Comparison of ENCODE assay signal across 8 cellular contexts in the genomic region with DNA sequence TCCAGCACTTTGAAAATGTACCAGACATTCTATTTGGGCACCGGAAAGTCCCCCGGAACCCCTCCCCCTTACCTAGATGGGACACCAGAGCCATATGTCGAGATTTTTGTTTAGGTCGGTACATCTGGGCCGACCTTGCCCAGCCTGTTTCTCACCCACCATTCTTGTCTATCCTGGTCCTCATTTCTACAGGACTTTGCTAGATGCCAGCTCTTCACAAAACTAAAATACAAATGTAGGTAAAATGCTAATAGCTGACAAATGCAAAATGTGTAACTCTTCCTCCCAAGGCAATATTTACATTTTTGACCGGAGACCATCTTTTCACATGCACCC. TPM values are rescaled to one million over a fixed set of nuclear protein-coding genes. Genes with fewer than 3 reads are reported as not detected.
DNase-seq lines count a peak whose midpoint lies in the region; ATAC-seq, FAIRE-seq and TF ChIP-seq lines count a peak whose summit lies in the region.
"Not testable (repeated sequence)": the region's sequence is repeated elsewhere in the genome, so short reads cannot be mapped to it uniquely, and the experiment has no call there.

No MANE protein-coding gene starts in this region.

- not testable (repeated sequence) for DNase-seq in BJ (ENCODE audit: low read depth); GM12878 (ENCODE audit: low read depth, low spot score); fibroblast of villous mesenchyme (ENCODE audit: low read depth); stimulated activated naive B cell treated with anti-CD40 and anti-IgM and Interleukin-4, amounts not matched to agents 10 μg/mL and 1 μg/mL and 100 μg/mL, for 72 hours

- H3K4me1 ChIP-seq in GM12878 (ENCODE audit: control insufficient read depth, insufficient read depth, low read length); mucosa of stomach (ENCODE audit: control insufficient read depth, insufficient read depth, low read length): not testable (repeated sequence)

- peak overlapping the region; percentile 91 for H3K27ac Mint-ChIP-seq in stimulated activated naive B cell treated with anti-CD40 and anti-IgM and Interleukin-4, amounts not matched to agents 10 μg/mL and 1 μg/mL and 100 μg/mL, for 72 hours

- peak overlapping the region; percentile 93 to 99 for H3K4me3 Mint-ChIP-seq in stimulated activated naive B cell treated with anti-CD40 and anti-IgM and Interleukin-4, amounts not matched to agents 10 μg/mL and 1 μg/mL and 100 μg/mL, for 72 hours

- not testable (repeated sequence) for TF ChIP-seq RAD21 in GM12878 (IDR thresholded peaks at IDR 0.05; ENCODE audit: insufficient read depth, low read depth, low read length)

- H3K9me3 Mint-ChIP-seq in stimulated activated naive B cell treated with anti-CD40 and anti-IgM and Interleukin-4, amounts not matched to agents 10 μg/mL and 1 μg/mL and 100 μg/mL, for 72 hours = not testable (repeated sequence)

- H4K20me1 ChIP-seq in GM12878 (ENCODE audit: control insufficient read depth, insufficient read depth) = not testable (repeated sequence)

- peak overlapping the region; percentile 78 for H3K27ac ChIP-seq in GM12878 (ENCODE audit: control insufficient read depth, insufficient read depth)

- H3K36me3 Mint-ChIP-seq in stimulated activated naive B cell treated with anti-CD40 and anti-IgM and Interleukin-4, amounts not matched to agents 10 μg/mL and 1 μg/mL and 100 μg/mL, for 72 hours = peaks cover 6 to 25% of the 10 kb centered on the region in 2 donors

- H2AFZ ChIP-seq in GM12878 (ENCODE audit: control insufficient read depth, low read depth, low read length) = peak overlapping the region; percentile 78

- not testable (repeated sequence) for H3K9me3 ChIP-seq in GM12878 (replicated peaks; ENCODE audit: control insufficient read depth, insufficient read depth, low read length); mucosa of stomach (ENCODE audit: control insufficient read depth, low read length)

- CTCF ChIA-PET in BJ (lab: Yijun Ruan, JAX) = interaction anchor here (0.7 to 0.9 kb wide), 3 partner anchors 23 to 319 kb away, joined by 3 read pairs; no protein-coding TSS in a partner anchor
- CTCF ChIA-PET in GM12878 (lab: Yijun Ruan, JAX) = interaction anchor here (0.6 to 1.9 kb wide), 4 partner anchors 323 to 387 kb away, joined by 3 to 5 read pairs (median 4); no protein-coding TSS in a partner anchor

- not testable (repeated sequence) for FAIRE-seq in GM12878 (lab: Jason Lieb, UNC)

- H3K79me2 ChIP-seq in GM12878 (ENCODE audit: control insufficient read depth, insufficient read depth, low read length) = not testable (repeated sequence)

- not testable (repeated sequence) for TF ChIP-seq EP300 in GM12878 (IDR thresholded peaks at IDR 0.05; ENCODE audit: borderline replicate concordance in 1 of 2, control insufficient read depth in 1 of 2, low read depth in 2 of 2, low read length in 2 of 2)

- not testable (repeated sequence) for TF ChIP-seq POLR2A in GM12878 (IDR thresholded peaks at IDR 0.05; ENCODE audit: low read depth, low read length)

- in situ Hi-C loops in GM12878 (cut with MboI) = not testable (repeated sequence)

- RAD21 ChIA-PET in GM12878 (lab: Charles Lee; ENCODE audit: unreplicated experiment) = interaction anchor here (1.3 kb wide), 1 partner anchor 323 kb away, joined by 3 read pairs; no protein-coding TSS in a partner anchor

- BruUV-seq in GM12878 (replicated peaks; lab: Mats Ljungman, UMichigan) = not testable (repeated sequence)

- intact Hi-C loops in GM12878 (cut with micrococcal nuclease; ENCODE audit: unreplicated experiment) = loop anchor here (5.0 kb wide), 1 partner anchor 367 kb away; no protein-coding TSS in a partner anchor

- not testable (repeated sequence) for H3K27me3 ChIP-seq in BJ (ENCODE audit: control insufficient read depth, insufficient read depth, low read length); GM12878 (replicated peaks in 1 of 2; ENCODE audit: control insufficient read depth in 2 of 2, insufficient read depth in 2 of 2, low read length in 1 of 2); mucosa of stomach (ENCODE audit: control insufficient read depth, insufficient read depth, low read length)

- SMC1A ChIA-PET in GM12878 (lab: Charles Lee; ENCODE audit: uncharacterized antibody, unreplicated experiment) = interaction anchor here (1.2 to 1.5 kb wide), 2 partner anchors 288 to 365 kb away, joined by 3 to 4 read pairs; no protein-coding TSS in a partner anchor

- TF ChIP-seq CTCF in BJ (IDR thresholded peaks at IDR 0.05; ENCODE audit: insufficient read depth, low read depth, low read length); GM12878 (IDR thresholded peaks at IDR 0.05 in 2 of 3, conservative IDR thresholded peaks at IDR 0.05 in 1 of 3; ENCODE audit: control insufficient read depth in 2 of 3, extremely low read depth in 1 of 3, insufficient read depth in 1 of 3, low read depth in 3 of 3, low read length in 3 of 3); fibroblast of villous mesenchyme (IDR thresholded peaks at IDR 0.05; ENCODE audit: insufficient read depth, low read depth, low read length): not testable (repeated sequence)

- not testable (repeated sequence) for H3K27me3 Mint-ChIP-seq in stimulated activated naive B cell treated with anti-CD40 and anti-IgM and Interleukin-4, amounts not matched to agents 10 μg/mL and 1 μg/mL and 100 μg/mL, for 72 hours

- POLR2A ChIA-PET in BJ (lab: Charles Lee) = not testable (repeated sequence)
- POLR2A ChIA-PET in GM12878 (lab: Charles Lee) = interaction anchor here (0.5 kb wide), 1 partner anchor 139 kb away, joined by 3 read pairs; no protein-coding TSS in a partner anchor

- H3K4me2 ChIP-seq in GM12878 (ENCODE audit: control insufficient read depth, insufficient read depth) = peak overlapping the region; percentile 75

- peak overlapping the region; percentile 79 for H3K4me3 ChIP-seq in BJ (ENCODE audit: low read depth, low read length)
- peak overlapping the region; percentile 73 for H3K4me3 ChIP-seq in GM12878
- peak overlapping the region; percentile 90 for H3K4me3 ChIP-seq in fibroblast of villous mesenchyme (ENCODE audit: low read depth, low read length)
- H3K4me3 ChIP-seq in mucosa of stomach (ENCODE audit: low read length) = peak overlapping the region; percentile 90

- peaks cover 19 to 33% of the 10 kb centered on the region in 2 donors for H3K4me1 Mint-ChIP-seq in stimulated activated naive B cell treated with anti-CD40 and anti-IgM and Interleukin-4, amounts not matched to agents 10 μg/mL and 1 μg/mL and 100 μg/mL, for 72 hours

- H3K36me3 ChIP-seq in BJ (ENCODE audit: control insufficient read depth, insufficient read depth, low read length); GM12878 (ENCODE audit: control insufficient read depth in 2 of 2, insufficient read depth in 2 of 2, low read length in 1 of 2); mucosa of stomach (ENCODE audit: control insufficient read depth, insufficient read depth, low read length): not testable (repeated sequence)

- ATAC-seq in GM21360 (IDR thresholded peaks at IDR 0.05; ENCODE audit: unreplicated experiment) (peak; percentile 10), HG03103 (IDR thresholded peaks at IDR 0.05; ENCODE audit: low read depth, unreplicated experiment) (peak; percentile 14), SK-N-SH treated with all-trans-retinoic acid at 6 μM for 48 hours (peak; percentile 7), GM12878 (peak; percentile 43)
- ATAC-seq in stimulated activated naive B cell treated with anti-CD40 and anti-IgM and Interleukin-4, amounts not matched to agents 10 μg/mL and 1 μg/mL and 100 μg/mL, for 72 hours (replicated peaks) = peak; percentile 20 to 35

- WGBS in GM12878 (ENCODE audit: insufficient coverage, insufficient replicate concordance, low lambda C conversion rate, missing lambda C conversion rate) = under 1% methylated on average over 6 of the region's 6 CpGs

- peak overlapping the region; percentile 81 for H3K9ac ChIP-seq in GM12878 (ENCODE audit: control insufficient read depth, insufficient read depth, low read length)
- peak overlapping the region; percentile 77 for H3K9ac ChIP-seq in mucosa of stomach (ENCODE audit: low read length)

RNA-seq across cellular contexts. Expression of gene DHRS4, which starts 0.7 kb away (rescaled TPM):
- 24.3 and 24.7 TPM in 2 replicates for polyA plus RNA-seq in BJ (2011; rRNA removed)
- polyA minus RNA-seq in BJ (2011; rRNA and poly(A)+ RNA removed) = 4.2 and 5.2 TPM in 2 replicates
- total RNA-seq in GM12878 (2013; cell fraction: nucleolus; rRNA removed) = 8.8 and 9.4 TPM in 2 replicates
- 35.7 and 38.1 TPM in 2 replicates for total RNA-seq in GM12878 (2014; rRNA removed)
- 18.2 and 19.7 TPM in 2 replicates for total RNA-seq in GM12878 (2014; rRNA removed; fragmentation: Illumina TruSeq; extraction: Trizol)
- total RNA-seq in GM12878 (2021) = 24.3 TPM in 2 replicates
- 16.7 TPM for polyA plus RNA-seq in GM12878 (2011; ENCODE audit: low read depth)
- 10.1 and 12.2 TPM in 2 replicates for polyA plus RNA-seq in GM12878 (2011; rRNA removed)
- 20.8 and 21.3 TPM in 2 replicates for polyA plus RNA-seq in GM12878 (2011; cell fraction: cytosol; rRNA removed)
- polyA plus RNA-seq in GM12878 (2011; cell fraction: nucleus; rRNA removed) = 12.5 and 15.2 TPM in 2 replicates
- polyA plus RNA-seq in GM12878 (2012) = 22.2 and 24.0 TPM in 2 replicates
- polyA plus RNA-seq in GM12878 (2014; fragmentation: Illumina TruSeq; extraction: Trizol) = 16.6 and 20.1 TPM in 2 replicates
- 1 to 10 TPM; 2.4 to 8.2 TPM for polyA plus RNA-seq in GM12878 (2014; fragmentation: Nextera tagmentation; extraction: Ambion mirVana)
- 31.6 and 36.0 TPM in 2 replicates for polyA plus RNA-seq in GM12878 (2014; rRNA removed)
- 10 to 100 TPM; 32.9 to 33.4 TPM for polyA plus RNA-seq in GM12878 (2016; fragmentation: Nextera tagmentation; extraction: Ambion mirVana)
- 6.7 and 7.4 TPM in 2 replicates for polyA minus RNA-seq in GM12878 (2011; rRNA and poly(A)+ RNA removed)
- polyA minus RNA-seq in GM12878 (2011; cell fraction: cytosol; rRNA and poly(A)+ RNA removed) = 3.7 and 5.0 TPM in 2 replicates
- polyA minus RNA-seq in GM12878 (2011; cell fraction: nucleus; rRNA and poly(A)+ RNA removed) = 4.2 and 5.1 TPM in 2 replicates
- 38.3 and 39.7 TPM in 2 replicates for total RNA-seq in fibroblast of villous mesenchyme

RNA-seq across cellular contexts. Expression of gene DHRS4L2, which starts 34.5 kb away (rescaled TPM):
- polyA plus RNA-seq in BJ (2011; rRNA removed) (12.5 and 15.0 TPM in 2 replicates), GM12878 (2011; rRNA removed) (7.0 and 10.5 TPM in 2 replicates), GM12878 (2014; fragmentation: Illumina TruSeq; extraction: Trizol) (20.6 and 28.1 TPM in 2 replicates), GM12878 (2014; fragmentation: Nextera tagmentation; extraction: Ambion mirVana) (1 to 10 TPM; 2.8 to 6.8 TPM), GM12878 (2014; rRNA removed) (40.5 and 49.3 TPM in 2 replicates), GM12878 (2016; fragmentation: Nextera tagmentation; extraction: Ambion mirVana) (10 to 100 TPM; 27.5 to 33.1 TPM)
- polyA minus RNA-seq in BJ (2011; rRNA and poly(A)+ RNA removed) = 8.5 and 10.0 TPM in 2 replicates
- total RNA-seq in GM12878 (2013; cell fraction: nucleolus; rRNA removed) = 10.2 and 10.4 TPM in 2 replicates
- total RNA-seq in GM12878 (2014; rRNA removed) (31.1 and 41.7 TPM in 2 replicates), GM12878 (2014; rRNA removed; fragmentation: Illumina TruSeq; extraction: Trizol) (22.0 and 24.0 TPM in 2 replicates), GM12878 (2021) (21.5 and 24.9 TPM in 2 replicates), fibroblast of villous mesenchyme (11.7 and 13.2 TPM in 2 replicates)
- polyA plus RNA-seq in GM12878 (2011; ENCODE audit: low read depth) = 9.5 TPM
- 13.7 TPM in 2 replicates for polyA plus RNA-seq in GM12878 (2011; cell fraction: cytosol; rRNA removed)
- 13.5 and 14.0 TPM in 2 replicates for polyA plus RNA-seq in GM12878 (2011; cell fraction: nucleus; rRNA removed)
- polyA plus RNA-seq in GM12878 (2012) = 12.8 and 17.4 TPM in 2 replicates
- 6.5 and 13.2 TPM in 2 replicates for polyA minus RNA-seq in GM12878 (2011; rRNA and poly(A)+ RNA removed)
- 2.3 and 7.8 TPM in 2 replicates for polyA minus RNA-seq in GM12878 (2011; cell fraction: cytosol; rRNA and poly(A)+ RNA removed)
- polyA minus RNA-seq in GM12878 (2011; cell fraction: nucleus; rRNA and poly(A)+ RNA removed) = 4.8 and 7.9 TPM in 2 replicates
